In genomic region chr14:59175404-59175803, GRCh38 we compare ENCODE assay signal across 10 cellular contexts. TPM values are rescaled to one million over a fixed set of nuclear protein-coding genes. Genes with fewer than 3 reads are reported as not detected.
DNase-seq lines count a peak whose midpoint lies in the region; ATAC-seq and TF ChIP-seq lines count a peak whose summit lies in the region.
"Had no signal": no experiment of that assay in that cellular context is flagged by ENCODE, and none has a peak within 500 bp of the region (broad histone marks: within the 10 kb centered on the region; RNA-seq: fewer than 3 reads in every experiment).

No MANE protein-coding gene starts in this region.

- no peak overlapping the region for H3K4me3 ChIP-seq in Peyer's patch
- H3K4me3 ChIP-seq: transverse colon had no signal

- H3K4me1 Mint-ChIP-seq in activated T-cell treated with anti-CD3 and anti-CD28 coated beads, Interleukin-2, amount 50 U/mL, for 24 hours (ENCODE audit: low read depth) = no peaks in the 10 kb centered on the region
- H3K4me1 Mint-ChIP-seq in CD4-positive, alpha-beta T cell (ENCODE audit: low read depth) = no peaks in the 10 kb centered on the region
- H3K4me1 Mint-ChIP-seq in nephron progenitor cell = no peaks in the 10 kb centered on the region

- POLR2A ChIA-PET in CD4-positive, alpha-beta T cell (lab: Charles Lee) = no interaction called here

- H3K4me1 ChIP-seq in Peyer's patch = no peaks in the 10 kb centered on the region
- H3K4me1 ChIP-seq: transverse colon had no signal

- TF ChIP-seq POLR2A in Peyer's patch (IDR thresholded peaks at IDR 0.05) = no peak

- H3K9me3 Mint-ChIP-seq in activated T-cell treated with anti-CD3 and anti-CD28 coated beads, Interleukin-2, amount 50 U/mL, for 24 hours = peaks cover 1% of the 10 kb centered on the region
- no peaks in the 10 kb centered on the region for H3K9me3 Mint-ChIP-seq in CD4-positive, alpha-beta T cell
- H3K9me3 Mint-ChIP-seq in nephron progenitor cell = no peaks in the 10 kb centered on the region
- H3K9me3 Mint-ChIP-seq: T-helper 2 cell treated with Interferon-gamma antibody and Interleukin-4, amounts not matched to agents 5 μg/mL and 100 μg/mL, for 36 hours had no signal

- no peaks in the 10 kb centered on the region for H3K9me3 ChIP-seq in Peyer's patch
- H3K9me3 ChIP-seq in CD4-positive, alpha-beta T cell (ENCODE audit: control insufficient read depth, low read length) = no peaks in the 10 kb centered on the region
- H3K9me3 ChIP-seq: transverse colon had no signal

- CTCF ChIA-PET in CD4-positive, alpha-beta T cell (lab: Charles Lee) = no interaction called here

- no peak overlapping the region for H3K27ac ChIP-seq in Peyer's patch
- no peak overlapping the region for H3K27ac ChIP-seq in CD4-positive, alpha-beta T cell (ENCODE audit: low read depth, low read length)
- H3K27ac ChIP-seq: transverse colon had no signal

- H3K27ac Mint-ChIP-seq in activated T-cell treated with anti-CD3 and anti-CD28 coated beads, Interleukin-2, amount 50 U/mL, for 24 hours = no peak overlapping the region
- no peak overlapping the region for H3K27ac Mint-ChIP-seq in CD4-positive, alpha-beta T cell
- H3K27ac Mint-ChIP-seq in nephron progenitor cell = no peak overlapping the region
- H3K27ac Mint-ChIP-seq: T-helper 2 cell treated with Interferon-gamma antibody and Interleukin-4, amounts not matched to agents 5 μg/mL and 100 μg/mL, for 36 hours had no signal

- DNase-seq in Peyer's patch = peak in 2 of 3 donors; percentile 50
- DNase-seq in NCI-H524 (lab: John Stamatoyannopoulos, UW) = no peak
- DNase-seq in activated T-cell treated with anti-CD3 and anti-CD28 coated beads, Interleukin-2, amount 50 U/mL, for 24 hours = no peak
- DNase-seq in CD4-positive, alpha-beta T cell = no peak
- no peak for DNase-seq in nephron progenitor cell
- DNase-seq: transverse colon had no signal

- peaks cover 4% of the 10 kb centered on the region for H3K27me3 Mint-ChIP-seq in activated T-cell treated with anti-CD3 and anti-CD28 coated beads, Interleukin-2, amount 50 U/mL, for 24 hours
- H3K27me3 Mint-ChIP-seq in CD4-positive, alpha-beta T cell = peaks cover 27% of the 10 kb centered on the region
- H3K27me3 Mint-ChIP-seq in nephron progenitor cell (ENCODE audit: low read depth, poor library complexity) = peaks cover 12% of the 10 kb centered on the region

- ATAC-seq in GM18519 (IDR thresholded peaks at IDR 0.05; ENCODE audit: low FRiP score, unreplicated experiment) (peak; percentile 99), GM21390 (IDR thresholded peaks at IDR 0.05; ENCODE audit: unreplicated experiment) (peak; percentile 99), HG03060 (IDR thresholded peaks at IDR 0.05; ENCODE audit: low read depth, unreplicated experiment) (peak; percentile 95)
- ATAC-seq in CD4-positive, alpha-beta T cell (ENCODE audit: poor library complexity) = no peak

- no peaks in the 10 kb centered on the region for H3K27me3 ChIP-seq in Peyer's patch
- H3K27me3 ChIP-seq in CD4-positive, alpha-beta T cell (ENCODE audit: control insufficient read depth, insufficient read depth, low read length) = peaks cover 10% of the 10 kb centered on the region
- H3K27me3 ChIP-seq: transverse colon had no signal

- intact Hi-C loops in CD4-positive, alpha-beta T cell (cut with DNase I, micrococcal nuclease) = no loop called here

- H3K36me3 Mint-ChIP-seq in activated T-cell treated with anti-CD3 and anti-CD28 coated beads, Interleukin-2, amount 50 U/mL, for 24 hours (ENCODE audit: low read depth) = no peaks in the 10 kb centered on the region
- no peaks in the 10 kb centered on the region for H3K36me3 Mint-ChIP-seq in CD4-positive, alpha-beta T cell (ENCODE audit: low read depth)
- H3K36me3 Mint-ChIP-seq in nephron progenitor cell (ENCODE audit: low read depth) = no peaks in the 10 kb centered on the region

- H3K36me3 ChIP-seq in Peyer's patch = no peaks in the 10 kb centered on the region
- H3K36me3 ChIP-seq: transverse colon had no signal

- no peak overlapping the region for H3K4me3 Mint-ChIP-seq in activated T-cell treated with anti-CD3 and anti-CD28 coated beads, Interleukin-2, amount 50 U/mL, for 24 hours
- H3K4me3 Mint-ChIP-seq in CD4-positive, alpha-beta T cell = no peak overlapping the region
- H3K4me3 Mint-ChIP-seq in nephron progenitor cell = no peak overlapping the region
- H3K4me3 Mint-ChIP-seq: T-helper 2 cell treated with Interferon-gamma antibody and Interleukin-4, amounts not matched to agents 5 μg/mL and 100 μg/mL, for 36 hours had no signal

- TF ChIP-seq CTCF in Peyer's patch (IDR thresholded peaks at IDR 0.05) (no peak), nephron progenitor cell (IDR thresholded peaks at IDR 0.05) (no peak)
- no peak for TF ChIP-seq CTCF in CD4-positive, alpha-beta T cell (IDR thresholded peaks at IDR 0.05)

RNA-seq across cellular contexts. Expression of gene DAAM1, which starts 13.1 kb away (rescaled TPM):
- 100 to 1,000 TPM in 1 of 4 donors, 10 to 100 TPM in 3; 17.7 to 110 (median 61.7) TPM for total RNA-seq in Peyer's patch
- 1 to 10 TPM; 7.4 to 8.8 TPM for total RNA-seq in CD4-positive, alpha-beta T cell

Comparison
In these comparisons a context has a peak if more than half of its experiments do, and no peak if none do; other contexts are left out.
1. DNase-seq: peak in Peyer's patch (2 of 3); none in NCI-H524 (0 of 2), activated T-cell treated with anti-CD3 and anti-CD28 coated beads, Interleukin-2, amount 50 U/mL, for 24 hours (single experiment), CD4-positive, alpha-beta T cell (0 of 10) and nephron progenitor cell (single experiment).